In genomic region chr11:47711225-47711624, GRCh38 we compare ENCODE assay signal across 2 cellular contexts.
TF ChIP-seq lines count a peak whose summit lies in the region.

No MANE protein-coding gene starts in this region.

TF ChIP-seq in liver, 16 proteins besides CTCF, POLR2A, EP300 and RAD21:
- TF ChIP-seq ATF3 (IDR thresholded peaks at IDR 0.05) = no peak
- TF ChIP-seq SP1 (IDR thresholded peaks at IDR 0.05) = no peak
- TF ChIP-seq TAF1 (conservative IDR thresholded peaks at IDR 0.05) = no peak
- no peak for TF ChIP-seq NR2F2 (IDR thresholded peaks at IDR 0.05)
- peak; percentile 31 to 43 for TF ChIP-seq HNF4A (conservative IDR thresholded peaks at IDR 0.05)
- no peak for TF ChIP-seq RXRA (IDR thresholded peaks at IDR 0.05)
TF ChIP-seq in liver: peak in this region for 1.

TF ChIP-seq in HepG2, 621 proteins besides CTCF, POLR2A, EP300 and RAD21:
- TF ChIP-seq HIVEP1 (CRISPR knock-in tag; IDR thresholded peaks at IDR 0.05) (no peak), THAP8 (CRISPR knock-in tag; IDR thresholded peaks at IDR 0.05; ENCODE audit: borderline replicate concordance) (no peak), ATF6 (CRISPR knock-in tag; conservative IDR thresholded peaks at IDR 0.05) (no peak), ZNF251 (CRISPR knock-in tag; IDR thresholded peaks at IDR 0.05) (no peak), HIC2 (CRISPR knock-in tag; IDR thresholded peaks at IDR 0.05; ENCODE audit: low read depth) (no peak), ARID4A (CRISPR knock-in tag; IDR thresholded peaks at IDR 0.05; ENCODE audit: borderline replicate concordance) (no peak), HNF4A (CRISPR knock-in tag; IDR thresholded peaks at IDR 0.05) (no peak), CHCHD3 (CRISPR knock-in tag; IDR thresholded peaks at IDR 0.05) (no peak), MLLT10 (CRISPR knock-in tag; IDR thresholded peaks at IDR 0.05) (no peak), ZNF281 (CRISPR knock-in tag; IDR thresholded peaks at IDR 0.05; ENCODE audit: borderline replicate concordance) (no peak), ZBTB20 (CRISPR knock-in tag; IDR thresholded peaks at IDR 0.05; ENCODE audit: borderline replicate concordance, low read depth) (no peak), ZNF550 (CRISPR knock-in tag; IDR thresholded peaks at IDR 0.05; ENCODE audit: borderline replicate concordance) (no peak), ZBTB39 (CRISPR knock-in tag; IDR thresholded peaks at IDR 0.05) (no peak), ZNF446 (CRISPR knock-in tag; IDR thresholded peaks at IDR 0.05) (no peak), NR0B2 (CRISPR knock-in tag; IDR thresholded peaks at IDR 0.05) (no peak), BRD4 (CRISPR knock-in tag; IDR thresholded peaks at IDR 0.05) (no peak), SIN3A (IDR thresholded peaks at IDR 0.05; ENCODE audit: borderline replicate concordance, low read depth, low read length) (no peak)
